ENCODE assay signal across 16 cellular contexts in genomic region chr2:16152928-16153753, GRCh38.
DNase-seq lines count a peak whose midpoint lies in the region; ATAC-seq and TF ChIP-seq lines count a peak whose summit lies in the region.
"Had no signal": no experiment of that assay in that cellular context is flagged by ENCODE, and none has a peak within 500 bp of the region (broad histone marks: within the 10 kb centered on the region; RNA-seq: fewer than 3 reads in every experiment).

No MANE protein-coding gene starts in this region.

- DNase-seq in BE2C (peak; percentile 92), ecto neural progenitor cell (ENCODE audit: low spot score) (peak; percentile 18), PC-9 (no peak), EL (no peak)
- DNase-seq in stimulated activated naive CD8-positive, alpha-beta T cell treated with anti-CD3 and anti-CD28 coated beads, Interleukin-15, amount 100 ng/mL, for 72 hours: no peak
- DNase-seq: CD4-positive, alpha-beta T cell; CD8-positive, alpha-beta memory T cell; DMS 273 treated with DMSO at 0.1 percent for 48 hours; DMS79; GF-D8; H7; HCEC 1CT had no signal

- H3K27ac Mint-ChIP-seq in stimulated activated naive CD8-positive, alpha-beta T cell treated with anti-CD3 and anti-CD28 coated beads, Interleukin-15, amount 100 ng/mL, for 72 hours: no peak overlapping the region
- H3K27ac Mint-ChIP-seq: B cell; CD4-positive, alpha-beta T cell; CD8-positive, alpha-beta memory T cell had no signal

- POLR2A ChIA-PET in HEK293 (lab: Yijun Ruan, JAX) (no interaction called here), PC-9 (lab: Charles Lee; ENCODE audit: unreplicated experiment) (no interaction called here)

- H3K27ac ChIP-seq in HEK293 (ENCODE audit: extremely low read depth, low read depth, low read length): no peak overlapping the region
- H3K27ac ChIP-seq in PC-9: no peak overlapping the region
- H3K27ac ChIP-seq: BLaER1 treated with 17β-estradiol and CSF1 and Interleukin-3, amounts not matched to agents 10 nM and 100 nM had no signal

- no peaks in the 10 kb centered on the region for H3K79me2 ChIP-seq in PC-9 (ENCODE audit: low read depth)

- H2AFZ ChIP-seq in PC-9: no peak overlapping the region

- H3K9me2 ChIP-seq in PC-9 (ENCODE audit: insufficient read depth): no peaks in the 10 kb centered on the region

- no peaks in the 10 kb centered on the region for H3K27me3 ChIP-seq in BE2C
- peaks cover 27% of the 10 kb centered on the region; the same call in 1 of the 2 replicates for H3K27me3 ChIP-seq in PC-9 (ENCODE audit: insufficient read depth, low read depth)
- H3K27me3 ChIP-seq: BLaER1 treated with 17β-estradiol and CSF1 and Interleukin-3, amounts not matched to agents 10 nM and 100 nM had no signal

- H4K20me1 ChIP-seq in PC-9 (ENCODE audit: insufficient read depth): no peaks in the 10 kb centered on the region
- H4K20me1 ChIP-seq: BLaER1 treated with 17β-estradiol and CSF1 and Interleukin-3, amounts not matched to agents 10 nM and 100 nM had no signal

- no TSS peak for BruUV-seq in PC-9 (replicated peaks; lab: Mats Ljungman, UMichigan)

- no peak for TF ChIP-seq CTCF in BE2C (IDR thresholded peaks at IDR 0.05; ENCODE audit: low read depth, low read length)
- no peak for TF ChIP-seq CTCF in HEK293 (tag by site-specific recombination; IDR thresholded peaks at IDR 0.05)
- TF ChIP-seq CTCF in PC-9 (conservative IDR thresholded peaks at IDR 0.05): no peak

- H3K4me1 ChIP-seq in BE2C (peaks cover 24% of the 10 kb centered on the region), HEK293 (ENCODE audit: control insufficient read depth, insufficient read depth, low read length) (no peaks in the 10 kb centered on the region), PC-9 (replicated peaks; ENCODE audit: insufficient read depth) (no peaks in the 10 kb centered on the region)
- H3K4me1 ChIP-seq: BLaER1 treated with 17β-estradiol and CSF1 and Interleukin-3, amounts not matched to agents 10 nM and 100 nM had no signal

- H3K9me3 ChIP-seq in BE2C (peaks cover 56% of the 10 kb centered on the region), HEK293 (ENCODE audit: control insufficient read depth, insufficient read depth, low read depth, low read length) (no peaks in the 10 kb centered on the region), PC-9 (ENCODE audit: insufficient read depth, low read depth) (no peaks in the 10 kb centered on the region)

- peaks cover 12% of the 10 kb centered on the region for H3K27me3 Mint-ChIP-seq in stimulated activated naive CD8-positive, alpha-beta T cell treated with anti-CD3 and anti-CD28 coated beads, Interleukin-15, amount 100 ng/mL, for 72 hours

- no peaks in the 10 kb centered on the region for H3F3A ChIP-seq in PC-9 (ENCODE audit: insufficient read depth, low read depth)

- no peak for ATAC-seq in stimulated activated naive CD8-positive, alpha-beta T cell treated with anti-CD3 and anti-CD28 coated beads, Interleukin-15, amount 100 ng/mL, for 72 hours

- H3K36me3 ChIP-seq in BE2C: no peaks in the 10 kb centered on the region
- no peaks in the 10 kb centered on the region for H3K36me3 ChIP-seq in HEK293 (ENCODE audit: control insufficient read depth in 2 of 2, insufficient read depth in 1 of 2, low read length in 2 of 2)
- no peaks in the 10 kb centered on the region for H3K36me3 ChIP-seq in PC-9 (ENCODE audit: low read depth)
- H3K36me3 ChIP-seq: BLaER1 treated with 17β-estradiol and CSF1 and Interleukin-3, amounts not matched to agents 10 nM and 100 nM had no signal

- H3K4me3 ChIP-seq in BE2C (ENCODE audit: low read depth, low read length) (no peak overlapping the region), HEK293 (ENCODE audit: low read depth, low read length) (no peak overlapping the region), PC-9 (no peak overlapping the region)
- H3K4me3 ChIP-seq: BLaER1 treated with 17β-estradiol and CSF1 and Interleukin-3, amounts not matched to agents 10 nM and 100 nM had no signal

- H3K4me3 Mint-ChIP-seq in stimulated activated naive CD8-positive, alpha-beta T cell treated with anti-CD3 and anti-CD28 coated beads, Interleukin-15, amount 100 ng/mL, for 72 hours: no peak overlapping the region
- H3K4me3 Mint-ChIP-seq: B cell; CD14-positive monocyte; CD4-positive, alpha-beta T cell; CD8-positive, alpha-beta memory T cell had no signal

- H3K4me2 ChIP-seq in PC-9: no peak overlapping the region
- H3K4me2 ChIP-seq: BLaER1 treated with 17β-estradiol and CSF1 and Interleukin-3, amounts not matched to agents 10 nM and 100 nM had no signal

- CTCF ChIA-PET in HEK293 (lab: Yijun Ruan, JAX): interaction anchor here (0.6 kb wide), 1 partner anchor 29 kb away, joined by 4 read pairs; no protein-coding TSS in a partner anchor
- CTCF ChIA-PET in PC-9 (lab: Charles Lee): no interaction called here

- intact Hi-C loops in PC-9 (cut with micrococcal nuclease; ENCODE audit: unreplicated experiment): no loop called here

- no peaks in the 10 kb centered on the region for H3K4me1 Mint-ChIP-seq in stimulated activated naive CD8-positive, alpha-beta T cell treated with anti-CD3 and anti-CD28 coated beads, Interleukin-15, amount 100 ng/mL, for 72 hours
- H3K4me1 Mint-ChIP-seq: B cell; CD14-positive monocyte; CD8-positive, alpha-beta memory T cell had no signal

- H3K9me3 Mint-ChIP-seq in stimulated activated naive CD8-positive, alpha-beta T cell treated with anti-CD3 and anti-CD28 coated beads, Interleukin-15, amount 100 ng/mL, for 72 hours: peaks cover 4 to 7% of the 10 kb centered on the region in 2 donors
- H3K9me3 Mint-ChIP-seq: CD4-positive, alpha-beta T cell had no signal

TF ChIP-seq in HEK293, 187 proteins besides CTCF, POLR2A, EP300 and RAD21 (continues in another document):
- TF ChIP-seq PRDM10 (tag by site-specific recombination; IDR thresholded peaks at IDR 0.05): no peak
- peak; percentile 33; the same call in 1 of the 2 replicates for TF ChIP-seq REST (tag by site-specific recombination; IDR thresholded peaks at IDR 0.05)
- no peak for TF ChIP-seq ZNF335 (tag by site-specific recombination; conservative IDR thresholded peaks at IDR 0.05)

Comparison
In these comparisons a context has a peak if more than half of its experiments do, and no peak if none do; other contexts are left out.
1. DNase-seq: peak in BE2C (single experiment) and ecto neural progenitor cell (single experiment); none in stimulated activated naive CD8-positive, alpha-beta T cell treated with anti-CD3 and anti-CD28 coated beads, Interleukin-15, amount 100 ng/mL, for 72 hours (0 of 2), PC-9 (0 of 2) and EL (single experiment).